1 cellular context compared by ENCODE assay signal in genomic region chr17:30344283-30345088, GRCh38.
A peak's percentile ranks its signal among the peaks of the same experiment; 100 is the strongest.
TF ChIP-seq lines count a peak whose summit lies in the region.

No MANE protein-coding gene starts in this region.

TF ChIP-seq in HepG2, 621 proteins besides CTCF, POLR2A, EP300 and RAD21 (continued from another document):
- TF ChIP-seq ZNF354B (CRISPR knock-in tag; IDR thresholded peaks at IDR 0.05) (peak; percentile 66; the same call in 1 of the 2 replicates), ZNF660 (CRISPR knock-in tag; IDR thresholded peaks at IDR 0.05; ENCODE audit: borderline replicate concordance, low read depth) (no peak), ETV6 (CRISPR knock-in tag; conservative IDR thresholded peaks at IDR 0.05) (0 out of 2 replicates have a peak, but pooled peaks have one; percentile 58), POGZ (CRISPR knock-in tag; IDR thresholded peaks at IDR 0.05) (peak; percentile 58; the same call in 1 of the 2 replicates), TCF12 (IDR thresholded peaks at IDR 0.05) (no peak), TCF12 (CRISPR knock-in tag; IDR thresholded peaks at IDR 0.05) (peak; percentile 64; the same call in 1 of the 2 replicates), CHD2 (IDR thresholded peaks at IDR 0.05; ENCODE audit: low read depth, low read length) (no peak), ZNF557 (CRISPR knock-in tag; IDR thresholded peaks at IDR 0.05) (no peak), SOX5 (CRISPR knock-in tag; IDR thresholded peaks at IDR 0.05; ENCODE audit: borderline replicate concordance) (peak; percentile 98), POLR2AphosphoS5 (IDR thresholded peaks at IDR 0.05; ENCODE audit: low read depth, low read length) (peak; percentile 49), ZNF549 (CRISPR knock-in tag; IDR thresholded peaks at IDR 0.05) (no peak), ZNF672 (CRISPR knock-in tag; IDR thresholded peaks at IDR 0.05) (no peak), PPARG (CRISPR knock-in tag; conservative IDR thresholded peaks at IDR 0.05) (peak; percentile 100), NR1H2 (CRISPR knock-in tag; IDR thresholded peaks at IDR 0.05; ENCODE audit: borderline replicate concordance, low read depth) (no peak), ZNF350 (CRISPR knock-in tag; IDR thresholded peaks at IDR 0.05; ENCODE audit: borderline replicate concordance, low read depth) (peak; percentile 91), NR2F2 (IDR thresholded peaks at IDR 0.05; ENCODE audit: borderline replicate concordance, low read depth) (peak; percentile 65; the same call in 1 of the 2 replicates), TBL1XR1 (IDR thresholded peaks at IDR 0.05; ENCODE audit: borderline replicate concordance, low read length, partially characterized antibody) (no peak), POGK (CRISPR knock-in tag; conservative IDR thresholded peaks at IDR 0.05) (peak; percentile 80), RXRB (CRISPR knock-in tag; IDR thresholded peaks at IDR 0.05; ENCODE audit: borderline replicate concordance) (peak; percentile 99), SP5 (CRISPR knock-in tag; IDR thresholded peaks at IDR 0.05; ENCODE audit: borderline replicate concordance, low read depth) (peak; percentile 4), KDM3A (CRISPR knock-in tag; IDR thresholded peaks at IDR 0.05; ENCODE audit: low read depth) (peak; percentile 28; the same call in 1 of the 2 replicates)
- TF ChIP-seq, protein P1, sequence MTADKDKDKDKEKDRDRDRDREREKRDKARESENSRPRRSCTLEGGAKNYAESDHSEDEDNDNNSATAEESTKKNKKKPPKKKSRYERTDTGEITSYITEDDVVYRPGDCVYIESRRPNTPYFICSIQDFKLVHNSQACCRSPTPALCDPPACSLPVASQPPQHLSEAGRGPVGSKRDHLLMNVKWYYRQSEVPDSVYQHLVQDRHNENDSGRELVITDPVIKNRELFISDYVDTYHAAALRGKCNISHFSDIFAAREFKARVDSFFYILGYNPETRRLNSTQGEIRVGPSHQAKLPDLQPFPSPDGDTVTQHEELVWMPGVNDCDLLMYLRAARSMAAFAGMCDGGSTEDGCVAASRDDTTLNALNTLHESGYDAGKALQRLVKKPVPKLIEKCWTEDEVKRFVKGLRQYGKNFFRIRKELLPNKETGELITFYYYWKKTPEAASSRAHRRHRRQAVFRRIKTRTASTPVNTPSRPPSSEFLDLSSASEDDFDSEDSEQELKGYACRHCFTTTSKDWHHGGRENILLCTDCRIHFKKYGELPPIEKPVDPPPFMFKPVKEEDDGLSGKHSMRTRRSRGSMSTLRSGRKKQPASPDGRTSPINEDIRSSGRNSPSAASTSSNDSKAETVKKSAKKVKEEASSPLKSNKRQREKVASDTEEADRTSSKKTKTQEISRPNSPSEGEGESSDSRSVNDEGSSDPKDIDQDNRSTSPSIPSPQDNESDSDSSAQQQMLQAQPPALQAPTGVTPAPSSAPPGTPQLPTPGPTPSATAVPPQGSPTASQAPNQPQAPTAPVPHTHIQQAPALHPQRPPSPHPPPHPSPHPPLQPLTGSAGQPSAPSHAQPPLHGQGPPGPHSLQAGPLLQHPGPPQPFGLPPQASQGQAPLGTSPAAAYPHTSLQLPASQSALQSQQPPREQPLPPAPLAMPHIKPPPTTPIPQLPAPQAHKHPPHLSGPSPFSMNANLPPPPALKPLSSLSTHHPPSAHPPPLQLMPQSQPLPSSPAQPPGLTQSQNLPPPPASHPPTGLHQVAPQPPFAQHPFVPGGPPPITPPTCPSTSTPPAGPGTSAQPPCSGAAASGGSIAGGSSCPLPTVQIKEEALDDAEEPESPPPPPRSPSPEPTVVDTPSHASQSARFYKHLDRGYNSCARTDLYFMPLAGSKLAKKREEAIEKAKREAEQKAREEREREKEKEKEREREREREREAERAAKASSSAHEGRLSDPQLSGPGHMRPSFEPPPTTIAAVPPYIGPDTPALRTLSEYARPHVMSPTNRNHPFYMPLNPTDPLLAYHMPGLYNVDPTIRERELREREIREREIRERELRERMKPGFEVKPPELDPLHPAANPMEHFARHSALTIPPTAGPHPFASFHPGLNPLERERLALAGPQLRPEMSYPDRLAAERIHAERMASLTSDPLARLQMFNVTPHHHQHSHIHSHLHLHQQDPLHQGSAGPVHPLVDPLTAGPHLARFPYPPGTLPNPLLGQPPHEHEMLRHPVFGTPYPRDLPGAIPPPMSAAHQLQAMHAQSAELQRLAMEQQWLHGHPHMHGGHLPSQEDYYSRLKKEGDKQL (CRISPR knock-in tag; IDR thresholded peaks at IDR 0.05; ENCODE audit: low read depth): peak; percentile 56
TF ChIP-seq in HepG2: peak in this region for 297.
